14 cellular contexts compared by ENCODE assay signal in genomic region chr4:90958256-90958895, GRCh38.
DNase-seq lines count a peak whose midpoint lies in the region; ATAC-seq, FAIRE-seq and TF ChIP-seq lines count a peak whose summit lies in the region.
"Had no signal": no experiment of that assay in that cellular context is flagged by ENCODE, and none has a peak within 500 bp of the region (broad histone marks: within the 10 kb centered on the region; RNA-seq: fewer than 3 reads in every experiment).

No MANE protein-coding gene starts in this region.

- H3K27me3 Mint-ChIP-seq in stimulated activated naive CD8-positive, alpha-beta T cell treated with anti-CD3 and anti-CD28 coated beads, Interleukin-15, amount 100 ng/mL, for 72 hours: no peaks in the 10 kb centered on the region
- H3K27me3 Mint-ChIP-seq in CD4-positive, alpha-beta T cell: no peaks in the 10 kb centered on the region

- H3K27ac Mint-ChIP-seq in stimulated activated naive CD8-positive, alpha-beta T cell treated with anti-CD3 and anti-CD28 coated beads, Interleukin-15, amount 100 ng/mL, for 72 hours: no peak overlapping the region
- H3K27ac Mint-ChIP-seq in CD4-positive, alpha-beta T cell: no peak overlapping the region
- H3K27ac Mint-ChIP-seq: natural killer cell; T-helper 2 cell treated with Interferon-gamma antibody and Interleukin-4, amounts not matched to agents 5 μg/mL and 100 μg/mL, for 36 hours had no signal

- peak overlapping the region; percentile 35 for H4K8ac ChIP-seq in trophoblast cell (ENCODE audit: low read depth, low read length)

- H3K9me3 Mint-ChIP-seq in stimulated activated naive CD8-positive, alpha-beta T cell treated with anti-CD3 and anti-CD28 coated beads, Interleukin-15, amount 100 ng/mL, for 72 hours: no peaks in the 10 kb centered on the region
- H3K9me3 Mint-ChIP-seq in CD4-positive, alpha-beta T cell: peaks cover 8% of the 10 kb centered on the region
- H3K9me3 Mint-ChIP-seq: T-helper 2 cell treated with Interferon-gamma antibody and Interleukin-4, amounts not matched to agents 5 μg/mL and 100 μg/mL, for 36 hours had no signal

- no peaks in the 10 kb centered on the region for H3K36me3 Mint-ChIP-seq in CD4-positive, alpha-beta T cell (ENCODE audit: low read depth)
- H3K36me3 Mint-ChIP-seq: natural killer cell had no signal

- H3K9me3 ChIP-seq in HEK293 (ENCODE audit: control insufficient read depth, insufficient read depth, low read depth, low read length) (no peaks in the 10 kb centered on the region), trophoblast cell (ENCODE audit: insufficient read depth, low read depth, low read length) (no peaks in the 10 kb centered on the region), right cardiac atrium (ENCODE audit: control insufficient read depth, low read length) (no peaks in the 10 kb centered on the region)
- H3K9me3 ChIP-seq in CD4-positive, alpha-beta T cell (ENCODE audit: control insufficient read depth, low read length): no peaks in the 10 kb centered on the region

- POLR2A ChIA-PET in HEK293 (lab: Yijun Ruan, JAX): no interaction called here
- POLR2A ChIA-PET in CD4-positive, alpha-beta T cell (lab: Charles Lee): no interaction called here

- H3K14ac ChIP-seq in trophoblast cell (ENCODE audit: low read length): no peak overlapping the region

- DNase-seq in RCC 7860 (ENCODE audit: low spot score): peak; percentile 60
- DNase-seq in epithelial cell of esophagus (ENCODE audit: low read depth): peak; percentile 80
- DNase-seq in trophoblast cell: peak; percentile 7 to 64
- DNase-seq in right cardiac atrium: no peak
- no peak for DNase-seq in G401 (ENCODE audit: low spot score)
- no peak for DNase-seq in stimulated activated naive CD8-positive, alpha-beta T cell treated with anti-CD3 and anti-CD28 coated beads, Interleukin-15, amount 100 ng/mL, for 72 hours
- DNase-seq in CD4-positive, alpha-beta T cell: no peak
- DNase-seq: amygdala; COR-L47; natural killer cell; NCI-H1048; stimulated activated CD4-positive, alpha-beta T cell treated with anti-CD3 and anti-CD28 coated beads, Interleukin-15, amount 100 ng/mL, for 24 hours had no signal

- H4K91ac ChIP-seq in trophoblast cell (ENCODE audit: low read depth, low read length): no peak overlapping the region

- H3K23ac ChIP-seq in trophoblast cell (ENCODE audit: low read length): no peak overlapping the region

- no peaks in the 10 kb centered on the region for H3K27me3 ChIP-seq in trophoblast cell (ENCODE audit: insufficient read depth, low read length)
- H3K27me3 ChIP-seq in right cardiac atrium (ENCODE audit: control insufficient read depth, insufficient read depth): no peaks in the 10 kb centered on the region
- H3K27me3 ChIP-seq in CD4-positive, alpha-beta T cell (ENCODE audit: control insufficient read depth, insufficient read depth, low read length): no peaks in the 10 kb centered on the region

- intact Hi-C loops in right cardiac atrium (cut with DNase I): no loop called here
- intact Hi-C loops in CD4-positive, alpha-beta T cell (cut with DNase I, micrococcal nuclease): no loop called here

- H2AK5ac ChIP-seq in trophoblast cell (ENCODE audit: low read length): no peak overlapping the region

- no peak overlapping the region for H3K9ac ChIP-seq in trophoblast cell (ENCODE audit: low read length)

- peaks cover 11% of the 10 kb centered on the region for H3K4me1 ChIP-seq in HEK293 (ENCODE audit: control insufficient read depth, insufficient read depth, low read length)
- no peaks in the 10 kb centered on the region for H3K4me1 ChIP-seq in trophoblast cell (ENCODE audit: control insufficient read depth in 1 of 2, insufficient read depth in 2 of 2, low read length in 2 of 2)
- no peaks in the 10 kb centered on the region for H3K4me1 ChIP-seq in right cardiac atrium (ENCODE audit: control insufficient read depth, insufficient read depth, low read length)

- no peak overlapping the region for H4K12ac ChIP-seq in trophoblast cell (ENCODE audit: low read depth, low read length)

- no peak overlapping the region for H3K4me3 ChIP-seq in HEK293 (ENCODE audit: low read depth, low read length)
- H3K4me3 ChIP-seq in epithelial cell of esophagus (ENCODE audit: low read length): no peak overlapping the region
- H3K4me3 ChIP-seq in trophoblast cell (ENCODE audit: low read depth, low read length): no peak overlapping the region
- H3K4me3 ChIP-seq in right cardiac atrium (ENCODE audit: low read length): no peak overlapping the region

- FAIRE-seq in RCC 7860 (lab: Jason Lieb, UNC): peak; percentile 85

- H3K4me2 ChIP-seq in trophoblast cell (ENCODE audit: low read length): no peak overlapping the region

- H2BK5ac ChIP-seq in trophoblast cell (ENCODE audit: low read depth, low read length, poor library complexity): no peak overlapping the region

- H3K36me3 ChIP-seq in HEK293 (ENCODE audit: control insufficient read depth in 2 of 2, insufficient read depth in 1 of 2, low read length in 2 of 2) (no peaks in the 10 kb centered on the region), trophoblast cell (ENCODE audit: control insufficient read depth in 1 of 2, insufficient read depth in 2 of 2, low read length in 2 of 2) (no peaks in the 10 kb centered on the region)

- ATAC-seq in right cardiac atrium: no peak
- no peak for ATAC-seq in stimulated activated naive CD8-positive, alpha-beta T cell treated with anti-CD3 and anti-CD28 coated beads, Interleukin-15, amount 100 ng/mL, for 72 hours
- ATAC-seq in CD4-positive, alpha-beta T cell (ENCODE audit: poor library complexity): no peak
- ATAC-seq: natural killer cell had no signal

- no peak overlapping the region for H3K4ac ChIP-seq in trophoblast cell (ENCODE audit: low read depth, low read length)

- H2BK12ac ChIP-seq in trophoblast cell (ENCODE audit: low read length): no peak overlapping the region

- H3K27ac ChIP-seq in HEK293 (ENCODE audit: extremely low read depth, low read depth, low read length): peak overlapping the region; percentile 56
- no peak overlapping the region for H3K27ac ChIP-seq in trophoblast cell (ENCODE audit: low read depth, low read length)
- H3K27ac ChIP-seq in right cardiac atrium (ENCODE audit: low read length): no peak overlapping the region
- H3K27ac ChIP-seq in CD4-positive, alpha-beta T cell (ENCODE audit: low read depth, low read length): no peak overlapping the region

- WGBS in trophoblast cell (ENCODE audit: extremely low coverage, insufficient coverage, insufficient read length): no CpG with 5 or more reads among the region's 3 CpGs
- WGBS in right cardiac atrium: 45% methylated on average over 3 of the region's 3 CpGs

- TF ChIP-seq CTCF in HEK293 (tag by site-specific recombination; IDR thresholded peaks at IDR 0.05): no peak
- TF ChIP-seq CTCF in epithelial cell of esophagus (IDR thresholded peaks at IDR 0.05; ENCODE audit: insufficient read depth, low read depth, low read length, missing control alignments): no peak
- TF ChIP-seq CTCF in CD4-positive, alpha-beta T cell (IDR thresholded peaks at IDR 0.05): no peak

- no peaks in the 10 kb centered on the region for H3K4me1 Mint-ChIP-seq in stimulated activated naive CD8-positive, alpha-beta T cell treated with anti-CD3 and anti-CD28 coated beads, Interleukin-15, amount 100 ng/mL, for 72 hours
- H3K4me1 Mint-ChIP-seq in CD4-positive, alpha-beta T cell (ENCODE audit: low read depth): no peaks in the 10 kb centered on the region
- H3K4me1 Mint-ChIP-seq: natural killer cell had no signal

- no peaks in the 10 kb centered on the region for H3K79me2 ChIP-seq in trophoblast cell (ENCODE audit: control insufficient read depth, insufficient read depth, low read length, poor library complexity)

- H3K4me3 Mint-ChIP-seq in stimulated activated naive CD8-positive, alpha-beta T cell treated with anti-CD3 and anti-CD28 coated beads, Interleukin-15, amount 100 ng/mL, for 72 hours: no peak overlapping the region
- no peak overlapping the region for H3K4me3 Mint-ChIP-seq in CD4-positive, alpha-beta T cell
- H3K4me3 Mint-ChIP-seq: natural killer cell; T-helper 2 cell treated with Interferon-gamma antibody and Interleukin-4, amounts not matched to agents 5 μg/mL and 100 μg/mL, for 36 hours had no signal

- CTCF ChIA-PET in HEK293 (lab: Yijun Ruan, JAX): no interaction called here
- CTCF ChIA-PET in CD4-positive, alpha-beta T cell (lab: Charles Lee): no interaction called here

- H3K79me1 ChIP-seq in trophoblast cell (ENCODE audit: low read length): no peaks in the 10 kb centered on the region

- in situ Hi-C loops in G401 (cut with HindIII; ENCODE audit: low sequenced_read_pairs): no loop called here

- H2AFZ ChIP-seq in trophoblast cell (ENCODE audit: insufficient read depth, low read length, poor library complexity): no peak overlapping the region

- no peak overlapping the region for H3K18ac ChIP-seq in trophoblast cell (ENCODE audit: low read length)

- no peak overlapping the region for H2BK120ac ChIP-seq in trophoblast cell (ENCODE audit: insufficient read depth, low read length, poor library complexity)

TF ChIP-seq in HEK293, 187 proteins besides CTCF, POLR2A, EP300 and RAD21 (continues in another document):
- TF ChIP-seq ZNF510 (tag by site-specific recombination; IDR thresholded peaks at IDR 0.05; ENCODE audit: insufficient replicate concordance) (peak; percentile 35), ZSCAN16 (tag by site-specific recombination; IDR thresholded peaks at IDR 0.05) (no peak), ZBTB6 (tag by site-specific recombination; IDR thresholded peaks at IDR 0.05) (no peak), ZBTB21 (tag by site-specific recombination; IDR thresholded peaks at IDR 0.05) (no peak), ZNF394 (tag by site-specific recombination; IDR thresholded peaks at IDR 0.05; ENCODE audit: borderline replicate concordance) (no peak), BCL6B (tag by site-specific recombination; IDR thresholded peaks at IDR 0.05) (no peak)

Comparison
In these comparisons a context has a peak if more than half of its experiments do, and no peak if none do; other contexts are left out.
1. DNase-seq: peak in RCC 7860 (single experiment), epithelial cell of esophagus (single experiment) and trophoblast cell (2 of 2); none in right cardiac atrium (0 of 3), G401 (single experiment), stimulated activated naive CD8-positive, alpha-beta T cell treated with anti-CD3 and anti-CD28 coated beads, Interleukin-15, amount 100 ng/mL, for 72 hours (0 of 2) and CD4-positive, alpha-beta T cell (0 of 10).